In genomic region chr13:27168086-27168485, GRCh38 we compare ENCODE assay signal across 10 cellular contexts. TPM values are rescaled to one million over a fixed set of nuclear protein-coding genes. Genes with fewer than 3 reads are reported as not detected.
DNase-seq lines count a peak whose midpoint lies in the region; ATAC-seq and TF ChIP-seq lines count a peak whose summit lies in the region.
"Had no signal": no experiment of that assay in that cellular context is flagged by ENCODE, and none has a peak within 500 bp of the region (broad histone marks: within the 10 kb centered on the region; RNA-seq: fewer than 3 reads in every experiment).

No MANE protein-coding gene starts in this region.

- peak; percentile 44 for TF ChIP-seq POLR2A in erythroblast (IDR thresholded peaks at IDR 0.05; ENCODE audit: low read length)

- H3K4me3 ChIP-seq in SK-N-SH (ENCODE audit: low read depth in 2 of 2, low read length in 1 of 2) (no peak overlapping the region), OCI-LY3 (ENCODE audit: low read length) (peak overlapping the region; percentile 87; the same call in 1 of the 2 replicates)
- H3K4me3 ChIP-seq: testis had no signal

- H3K4me1 ChIP-seq in SK-N-SH (ENCODE audit: control insufficient read depth in 1 of 2, insufficient read depth in 2 of 2, low read depth in 1 of 2, low read length in 1 of 2) (peaks cover 18 to 19% of the 10 kb centered on the region in 2 experiments; a peak in 3 of 4 replicates), OCI-LY3 (ENCODE audit: low read length) (peaks cover 47% of the 10 kb centered on the region)

- H3K27ac Mint-ChIP-seq in stimulated activated effector memory CD8-positive, alpha-beta T cell treated with anti-CD3 and anti-CD28 coated beads, Interleukin-12 subunit alpha, Interleukin-12 subunit beta, amount 100 ng/mL, for 72 hours, result peak overlapping the region; percentile 74

- TF ChIP-seq EP300 in SK-N-SH (IDR thresholded peaks at IDR 0.05; ENCODE audit: borderline replicate concordance in 1 of 2, low read depth in 1 of 2, low read length in 1 of 2), result no peak

- DNase-seq in SK-N-SH, result no peak
- peak; percentile 14 to 27 for DNase-seq in erythroblast (lab: John Stamatoyannopoulos, UW)
- no peak for DNase-seq in stimulated activated effector memory CD8-positive, alpha-beta T cell treated with anti-CD3 and anti-CD28 coated beads, Interleukin-12 subunit alpha, Interleukin-12 subunit beta, amount 100 ng/mL, for 72 hours (ENCODE audit: low spot score in 2 of 2)
- DNase-seq in occipital lobe (lab: John Stamatoyannopoulos, UW), result no peak
- DNase-seq: testis had no signal

- CTCF ChIA-PET in SK-N-SH (lab: Yijun Ruan, JAX), result interaction anchor here (1.6 kb wide), 1 partner anchor 11 kb away, joined by 4 read pairs; no protein-coding TSS in a partner anchor

- POLR2A ChIA-PET in SK-N-SH (lab: Yijun Ruan, JAX), result no interaction called here

- H2AFZ ChIP-seq in SK-N-SH (ENCODE audit: low read depth) (no peak overlapping the region), OCI-LY3 (ENCODE audit: low read depth, low read length) (no peak overlapping the region)

- peaks cover 14% of the 10 kb centered on the region for H3F3A ChIP-seq in SK-N-SH (replicated peaks; ENCODE audit: insufficient read depth)

- no peaks in the 10 kb centered on the region for H3K27me3 ChIP-seq in SK-N-SH (ENCODE audit: insufficient read depth)
- no peaks in the 10 kb centered on the region for H3K27me3 ChIP-seq in OCI-LY3 (ENCODE audit: low read depth, low read length)
- H3K27me3 ChIP-seq: testis had no signal

- H4K20me1 ChIP-seq in SK-N-SH (ENCODE audit: insufficient read depth), result peaks cover 65% of the 10 kb centered on the region
- peaks cover 71% of the 10 kb centered on the region for H4K20me1 ChIP-seq in OCI-LY3 (ENCODE audit: insufficient read depth, low read length)

- H3K79me2 ChIP-seq in SK-N-SH (ENCODE audit: insufficient read depth) (peaks cover 80% of the 10 kb centered on the region), OCI-LY3 (ENCODE audit: low read length) (peaks cover 89% of the 10 kb centered on the region)

- WGBS in SK-N-SH (ENCODE audit: low lambda C conversion rate), result 75% methylated on average over 6 of the region's 6 CpGs

- peak overlapping the region; percentile 89 for H3K4me3 Mint-ChIP-seq in stimulated activated effector memory CD8-positive, alpha-beta T cell treated with anti-CD3 and anti-CD28 coated beads, Interleukin-12 subunit alpha, Interleukin-12 subunit beta, amount 100 ng/mL, for 72 hours

- ATAC-seq in SK-N-SH treated with all-trans-retinoic acid at 6 μM for 48 hours (no peak), GM18520 (IDR thresholded peaks at IDR 0.05; ENCODE audit: unreplicated experiment) (no peak), HG03039 (IDR thresholded peaks at IDR 0.05; ENCODE audit: unreplicated experiment) (no peak)
- ATAC-seq in stimulated activated effector memory CD8-positive, alpha-beta T cell treated with anti-CD3 and anti-CD28 coated beads, Interleukin-12 subunit alpha, Interleukin-12 subunit beta, amount 100 ng/mL, for 72 hours, result no peak
- ATAC-seq: left lobe of liver had no signal

- no peak overlapping the region; a peak in 1 of 4 replicates for H3K27ac ChIP-seq in SK-N-SH (ENCODE audit: low read depth in 2 of 2, low read length in 1 of 2)
- H3K27ac ChIP-seq in OCI-LY3 (ENCODE audit: low read length), result no peak overlapping the region
- H3K27ac ChIP-seq: testis had no signal

- TF ChIP-seq CTCF in SK-N-SH (IDR thresholded peaks at IDR 0.05), result no peak
- no peak for TF ChIP-seq CTCF in OCI-LY3 (IDR thresholded peaks at IDR 0.05; ENCODE audit: low read depth, low read length)

- H3K4me1 Mint-ChIP-seq in stimulated activated effector memory CD8-positive, alpha-beta T cell treated with anti-CD3 and anti-CD28 coated beads, Interleukin-12 subunit alpha, Interleukin-12 subunit beta, amount 100 ng/mL, for 72 hours, result peaks cover 64% of the 10 kb centered on the region

- H3K4me2 ChIP-seq in SK-N-SH, result 0 out of 2 replicates have a peak overlapping the region, but pooled peaks have one; percentile 97
- peak overlapping the region; percentile 78 for H3K4me2 ChIP-seq in OCI-LY3 (ENCODE audit: low read length)

- no peaks in the 10 kb centered on the region for H3K9me3 Mint-ChIP-seq in stimulated activated effector memory CD8-positive, alpha-beta T cell treated with anti-CD3 and anti-CD28 coated beads, Interleukin-12 subunit alpha, Interleukin-12 subunit beta, amount 100 ng/mL, for 72 hours

- H3K36me3 ChIP-seq in SK-N-SH (replicated peaks in 1 of 2; ENCODE audit: control insufficient read depth in 1 of 2, insufficient read depth in 2 of 2, low read length in 1 of 2), result peaks cover 0 to 3% of the 10 kb centered on the region in 2 experiments
- H3K36me3 ChIP-seq in OCI-LY3 (replicated peaks; ENCODE audit: low read depth, low read length), result peaks cover 17% of the 10 kb centered on the region

- peaks cover 37% of the 10 kb centered on the region for H3K36me3 Mint-ChIP-seq in stimulated activated effector memory CD8-positive, alpha-beta T cell treated with anti-CD3 and anti-CD28 coated beads, Interleukin-12 subunit alpha, Interleukin-12 subunit beta, amount 100 ng/mL, for 72 hours

- H3K9ac ChIP-seq in SK-N-SH (no peak overlapping the region), OCI-LY3 (ENCODE audit: low read length) (no peak overlapping the region)

- no peak for TF ChIP-seq RAD21 in SK-N-SH (IDR thresholded peaks at IDR 0.05; ENCODE audit: low read length)

- no peaks in the 10 kb centered on the region for H3K9me2 ChIP-seq in SK-N-SH

- no peaks in the 10 kb centered on the region for H3K9me3 ChIP-seq in SK-N-SH
- H3K9me3 ChIP-seq in OCI-LY3 (ENCODE audit: insufficient read depth, low read length), result no peaks in the 10 kb centered on the region
- H3K9me3 ChIP-seq: testis had no signal

TF ChIP-seq in SK-N-SH, 30 proteins besides CTCF, POLR2A, EP300 and RAD21:
- no peak for TF ChIP-seq JUND (IDR thresholded peaks at IDR 0.05)
- TF ChIP-seq FOXJ3 (CRISPR knock-in tag; IDR thresholded peaks at IDR 0.05), result no peak
- TF ChIP-seq TCF12 (IDR thresholded peaks at IDR 0.05), result no peak
- no peak for TF ChIP-seq EZH2phosphoT487 (IDR thresholded peaks at IDR 0.05; ENCODE audit: borderline replicate concordance, low read depth)

TF ChIP-seq in SK-N-SH treated with all-trans-retinoic acid at 6 μM for 48 hours, 23 proteins besides CTCF, POLR2A, EP300 and RAD21:
- TF ChIP-seq ZC3H10 (CRISPR knock-in tag; IDR thresholded peaks at IDR 0.05) (no peak), GLIS3 (CRISPR knock-in tag; IDR thresholded peaks at IDR 0.05) (no peak), TOX (CRISPR knock-in tag; IDR thresholded peaks at IDR 0.05; ENCODE audit: borderline replicate concordance) (no peak), ARNTL (CRISPR knock-in tag; IDR thresholded peaks at IDR 0.05; ENCODE audit: borderline replicate concordance, low read depth) (no peak), PPARA (CRISPR knock-in tag; IDR thresholded peaks at IDR 0.05; ENCODE audit: borderline replicate concordance) (no peak), ISL1 (CRISPR knock-in tag; IDR thresholded peaks at IDR 0.05) (no peak), TCF4 (CRISPR knock-in tag; IDR thresholded peaks at IDR 0.05; ENCODE audit: borderline replicate concordance) (no peak)
- TF ChIP-seq, protein P1, sequence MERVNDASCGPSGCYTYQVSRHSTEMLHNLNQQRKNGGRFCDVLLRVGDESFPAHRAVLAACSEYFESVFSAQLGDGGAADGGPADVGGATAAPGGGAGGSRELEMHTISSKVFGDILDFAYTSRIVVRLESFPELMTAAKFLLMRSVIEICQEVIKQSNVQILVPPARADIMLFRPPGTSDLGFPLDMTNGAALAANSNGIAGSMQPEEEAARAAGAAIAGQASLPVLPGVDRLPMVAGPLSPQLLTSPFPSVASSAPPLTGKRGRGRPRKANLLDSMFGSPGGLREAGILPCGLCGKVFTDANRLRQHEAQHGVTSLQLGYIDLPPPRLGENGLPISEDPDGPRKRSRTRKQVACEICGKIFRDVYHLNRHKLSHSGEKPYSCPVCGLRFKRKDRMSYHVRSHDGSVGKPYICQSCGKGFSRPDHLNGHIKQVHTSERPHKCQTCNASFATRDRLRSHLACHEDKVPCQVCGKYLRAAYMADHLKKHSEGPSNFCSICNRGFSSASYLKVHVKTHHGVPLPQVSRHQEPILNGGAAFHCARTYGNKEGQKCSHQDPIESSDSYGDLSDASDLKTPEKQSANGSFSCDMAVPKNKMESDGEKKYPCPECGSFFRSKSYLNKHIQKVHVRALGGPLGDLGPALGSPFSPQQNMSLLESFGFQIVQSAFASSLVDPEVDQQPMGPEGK (CRISPR knock-in tag; IDR thresholded peaks at IDR 0.05; ENCODE audit: borderline replicate concordance), result no peak

RNA-seq across cellular contexts. Expression of gene USP12, which starts 3.5 kb away (rescaled TPM):
- polyA plus RNA-seq in SK-N-SH (2012; rRNA removed), result 5.0 and 6.3 TPM in 2 replicates
- 9.3 and 12.2 TPM in 2 replicates for polyA plus RNA-seq in SK-N-SH (2012; cell fraction: cytosol; rRNA removed)
- 2.5 and 5.2 TPM in 2 replicates for polyA plus RNA-seq in SK-N-SH (2012; cell fraction: nucleus; rRNA removed)
- total RNA-seq in occipital lobe, result 67.4 TPM

Comparison
In these comparisons a context has a peak if more than half of its experiments do, and no peak if none do; other contexts are left out.
1. DNase-seq: peak in erythroblast (2 of 2); none in SK-N-SH (single experiment), stimulated activated effector memory CD8-positive, alpha-beta T cell treated with anti-CD3 and anti-CD28 coated beads, Interleukin-12 subunit alpha, Interleukin-12 subunit beta, amount 100 ng/mL, for 72 hours (0 of 2) and occipital lobe (single experiment).